Comparison of ENCODE assay signal across 27 cellular contexts in the genomic region with DNA sequence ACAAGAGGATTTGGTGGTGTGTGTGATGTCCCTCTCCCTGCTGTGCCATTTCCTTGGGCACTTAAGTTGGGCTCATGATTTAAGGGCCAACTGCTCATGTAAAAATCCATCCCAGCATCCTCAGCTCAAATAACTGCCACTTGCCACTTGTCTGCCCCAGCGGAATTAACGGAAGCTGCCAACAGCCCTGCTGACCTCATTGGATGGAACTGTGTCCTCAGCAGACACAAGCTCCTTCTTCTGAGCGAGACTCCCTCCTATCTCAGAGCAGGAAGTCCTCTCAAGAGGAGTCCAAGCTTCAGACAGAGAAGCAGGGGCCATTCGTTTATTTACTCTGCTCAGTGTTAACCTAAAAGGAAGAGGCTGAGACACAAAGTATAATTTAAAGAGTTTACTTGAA. TPM values are rescaled to one million over a fixed set of nuclear protein-coding genes. Genes with fewer than 3 reads are reported as not detected.
"Had no signal": no experiment of that assay in that cellular context is flagged by ENCODE, and none has a peak within 500 bp of the region (broad histone marks: within the 10 kb centered on the region; RNA-seq: fewer than 3 reads in every experiment).

No MANE protein-coding gene starts in this region.

- H3K4me1 ChIP-seq: psoas muscle, spleen, testis had no signal

- H3K4me2 ChIP-seq: neural progenitor cell had no signal

- H3K9ac ChIP-seq: neural progenitor cell had no signal

- ATAC-seq: activated CD8-positive, alpha-beta memory T cell treated with anti-CD3 and anti-CD28 coated beads, Interleukin-2, amount 10 ng/mL, durations not matched to agents 7 days and 5 days; activated T-helper 17 cell treated with anti-CD3 and anti-CD28 coated beads, Interleukin-2, amount 50 U/mL, for 72 hours; foreskin keratinocyte; mucosa of descending colon; naive thymus-derived CD4-positive, alpha-beta T cell; sciatic nerve; stimulated activated memory B cell treated with anti-CD40 and anti-IgM and Interleukin-4, amounts not matched to agents 10 μg/mL and 1 μg/mL and 100 μg/mL, for 72 hours; T-cell; WTC11 had no signal

- H3K4me3 Mint-ChIP-seq: activated CD4-positive, alpha-beta memory T cell treated with anti-CD3 and anti-CD28 coated beads for 36 hours; activated CD8-positive, alpha-beta memory T cell treated with anti-CD3 and anti-CD28 coated beads, Interleukin-2, amount 10 ng/mL, durations not matched to agents 7 days and 5 days; activated naive CD8-positive, alpha-beta T cell treated with anti-CD3 and anti-CD28 coated beads for 36 hours; activated T-helper 17 cell treated with anti-CD3 and anti-CD28 coated beads, Interleukin-2, amount 50 U/mL, for 72 hours; memory B cell; naive thymus-derived CD4-positive, alpha-beta T cell; neural progenitor cell; stimulated activated memory B cell treated with anti-CD40 and anti-IgM and Interleukin-4, amounts not matched to agents 10 μg/mL and 1 μg/mL and 100 μg/mL, for 72 hours; T-cell; type B pancreatic cell; WTC11 had no signal

- H3K36me3 Mint-ChIP-seq: activated CD4-positive, alpha-beta memory T cell treated with anti-CD3 and anti-CD28 coated beads for 36 hours; activated CD8-positive, alpha-beta memory T cell treated with anti-CD3 and anti-CD28 coated beads, Interleukin-2, amount 10 ng/mL, durations not matched to agents 7 days and 5 days; activated naive CD8-positive, alpha-beta T cell treated with anti-CD3 and anti-CD28 coated beads for 36 hours; memory B cell; naive thymus-derived CD4-positive, alpha-beta T cell; neural progenitor cell; stimulated activated memory B cell treated with anti-CD40 and anti-IgM and Interleukin-4, amounts not matched to agents 10 μg/mL and 1 μg/mL and 100 μg/mL, for 72 hours; T-cell; type B pancreatic cell; WTC11 had no signal

- H3K4me1 Mint-ChIP-seq: activated CD8-positive, alpha-beta memory T cell treated with anti-CD3 and anti-CD28 coated beads, Interleukin-2, amount 10 ng/mL, durations not matched to agents 7 days and 5 days; activated naive CD8-positive, alpha-beta T cell treated with anti-CD3 and anti-CD28 coated beads for 36 hours; activated T-helper 17 cell treated with anti-CD3 and anti-CD28 coated beads, Interleukin-2, amount 50 U/mL, for 72 hours; memory B cell; stimulated activated memory B cell treated with anti-CD40 and anti-IgM and Interleukin-4, amounts not matched to agents 10 μg/mL and 1 μg/mL and 100 μg/mL, for 72 hours; T-cell had no signal

- H3K4me3 ChIP-seq: dorsolateral prefrontal cortex, mucosa of descending colon, neural progenitor cell, psoas muscle, spleen, testis had no signal

- H3K27ac Mint-ChIP-seq: activated CD4-positive, alpha-beta memory T cell treated with anti-CD3 and anti-CD28 coated beads for 36 hours; activated CD8-positive, alpha-beta memory T cell treated with anti-CD3 and anti-CD28 coated beads, Interleukin-2, amount 10 ng/mL, durations not matched to agents 7 days and 5 days; activated naive CD8-positive, alpha-beta T cell treated with anti-CD3 and anti-CD28 coated beads for 36 hours; activated T-helper 17 cell treated with anti-CD3 and anti-CD28 coated beads, Interleukin-2, amount 50 U/mL, for 72 hours; memory B cell; naive thymus-derived CD4-positive, alpha-beta T cell; neural progenitor cell; stimulated activated memory B cell treated with anti-CD40 and anti-IgM and Interleukin-4, amounts not matched to agents 10 μg/mL and 1 μg/mL and 100 μg/mL, for 72 hours; T-cell; type B pancreatic cell; WTC11 had no signal

- H3K27ac ChIP-seq: dorsolateral prefrontal cortex, foreskin keratinocyte, neural progenitor cell, psoas muscle, spleen, testis had no signal

- H3K36me3 ChIP-seq: neural progenitor cell, spleen had no signal

- DNase-seq: activated CD4-positive, alpha-beta memory T cell treated with anti-CD3 and anti-CD28 coated beads for 36 hours; activated CD4-positive, alpha-beta T cell treated with anti-CD3 and anti-CD28 coated beads for 4 hours; activated CD8-positive, alpha-beta memory T cell treated with anti-CD3 and anti-CD28 coated beads, Interleukin-2, amount 10 ng/mL, durations not matched to agents 7 days and 5 days; activated naive CD4-positive, alpha-beta T cell; activated naive CD8-positive, alpha-beta T cell treated with anti-CD3 and anti-CD28 coated beads for 36 hours; amniotic stem cell; dorsolateral prefrontal cortex; foreskin keratinocyte; glutamatergic neuron; kidney; mucosa of descending colon; naive thymus-derived CD4-positive, alpha-beta T cell; psoas muscle; spleen; stimulated activated CD4-positive, alpha-beta T cell treated with anti-CD3 and anti-CD28 coated beads, Interleukin-4, amount 100 ng/mL, for 4 hours; T-cell; testis had no signal

- H3K27me3 ChIP-seq: neural progenitor cell, testis had no signal

- H3K9me3 Mint-ChIP-seq: activated CD4-positive, alpha-beta memory T cell treated with anti-CD3 and anti-CD28 coated beads for 36 hours; activated naive CD8-positive, alpha-beta T cell treated with anti-CD3 and anti-CD28 coated beads for 36 hours; activated T-helper 17 cell treated with anti-CD3 and anti-CD28 coated beads, Interleukin-2, amount 50 U/mL, for 72 hours; memory B cell; naive thymus-derived CD4-positive, alpha-beta T cell; stimulated activated memory B cell treated with anti-CD40 and anti-IgM and Interleukin-4, amounts not matched to agents 10 μg/mL and 1 μg/mL and 100 μg/mL, for 72 hours; T-cell; type B pancreatic cell; WTC11 had no signal

RNA-seq across cellular contexts. Expression of gene PRMT8, which starts 29.6 kb away (rescaled TPM):
- total RNA-seq: activated CD4-positive, alpha-beta memory T cell treated with anti-CD3 and anti-CD28 coated beads for 36 hours; activated CD8-positive, alpha-beta memory T cell treated with anti-CD3 and anti-CD28 coated beads, Interleukin-2, amount 10 ng/mL, durations not matched to agents 7 days and 5 days; activated naive CD8-positive, alpha-beta T cell treated with anti-CD3 and anti-CD28 coated beads for 36 hours; activated T-helper 17 cell treated with anti-CD3 and anti-CD28 coated beads, Interleukin-2, amount 50 U/mL, for 72 hours; epithelial cell of proximal tubule; fibroblast of lung; foreskin keratinocyte; kidney; liver; naive thymus-derived CD4-positive, alpha-beta T cell; psoas muscle; sciatic nerve; spleen; T-cell had no signal
- polyA plus RNA-seq: fibroblast of lung; foreskin keratinocyte; liver; naive thymus-derived CD4-positive, alpha-beta T cell; spleen had no signal
